ENCODE assay signal across 21 cellular contexts in genomic region chr7:47902013-47902412, GRCh38. TPM values are rescaled to one million over a fixed set of nuclear protein-coding genes. Genes with fewer than 3 reads are reported as not detected.
"Had no signal": no experiment of that assay in that cellular context is flagged by ENCODE, and none has a peak within 500 bp of the region (broad histone marks: within the 10 kb centered on the region; RNA-seq: fewer than 3 reads in every experiment).

No MANE protein-coding gene starts in this region.

- H3K9me3 ChIP-seq: psoas muscle, suprapubic skin, transverse colon, uterus had no signal

- H3K27ac ChIP-seq: dorsolateral prefrontal cortex, psoas muscle, suprapubic skin, transverse colon, uterus had no signal

- H3K4me1 Mint-ChIP-seq: activated CD4-positive, alpha-beta T cell treated with anti-CD3 and anti-CD28 coated beads for 36 hours; naive thymus-derived CD8-positive, alpha-beta T cell had no signal

- H3K9me3 Mint-ChIP-seq: activated CD4-positive, alpha-beta memory T cell treated with anti-CD3 and anti-CD28 coated beads for 36 hours; activated naive CD4-positive, alpha-beta T cell treated with anti-CD3 and anti-CD28 coated beads, Interleukin-2, amount 50 U/mL, for 72 hours; activated T-helper 1 cell treated with anti-CD3 and anti-CD28 coated beads, Interleukin-12 subunit alpha, Interleukin-12 subunit beta, Interleukin-2, Interleukin-4 antibody, amounts not matched to agents 30 ng/mL and 10 ng/mL and 1 ng/mL, durations not matched to agents 14 hours and 24 hours and 36 hours; naive thymus-derived CD8-positive, alpha-beta T cell; stimulated activated naive CD8-positive, alpha-beta T cell treated with anti-CD3 and anti-CD28 coated beads, Interleukin-15, Interleukin-2, amounts not matched to agents 100 ng/mL and 50 ng/mL, for 24 hours; WTC11 had no signal

- DNase-seq: activated CD4-positive, alpha-beta memory T cell treated with anti-CD3 and anti-CD28 coated beads for 36 hours; activated CD4-positive, alpha-beta T cell treated with anti-CD3 and anti-CD28 coated beads for 36 hours; activated gamma-delta T cell treated with Interleukin-2 at 50 U/mL for 16 hours; activated T-cell treated with anti-CD3 and anti-CD28 coated beads for 4 hours; caudate nucleus; dorsolateral prefrontal cortex; mesendoderm; naive thymus-derived CD8-positive, alpha-beta T cell; nucleus accumbens; psoas muscle; right cardiac atrium; small intestine; stimulated activated CD4-positive, alpha-beta T cell treated with anti-CD3 and anti-CD28 coated beads, Interleukin-15, amount 100 ng/mL, for 24 hours; stimulated activated CD4-positive, alpha-beta T cell treated with anti-CD3 and anti-CD28 coated beads, Interleukin-2, amount 100 ng/mL, for 48 hours; transverse colon; uterus had no signal

- H3K27ac Mint-ChIP-seq: activated CD4-positive, alpha-beta memory T cell treated with anti-CD3 and anti-CD28 coated beads for 36 hours; activated CD4-positive, alpha-beta T cell treated with anti-CD3 and anti-CD28 coated beads for 36 hours; activated T-helper 1 cell treated with anti-CD3 and anti-CD28 coated beads, Interleukin-12 subunit alpha, Interleukin-12 subunit beta, Interleukin-2, Interleukin-4 antibody, amounts not matched to agents 30 ng/mL and 10 ng/mL and 1 ng/mL, durations not matched to agents 14 hours and 24 hours and 36 hours; stimulated activated naive CD8-positive, alpha-beta T cell treated with anti-CD3 and anti-CD28 coated beads, Interleukin-15, Interleukin-2, amounts not matched to agents 100 ng/mL and 50 ng/mL, for 24 hours; WTC11 had no signal

- H3K36me3 Mint-ChIP-seq: activated CD4-positive, alpha-beta memory T cell treated with anti-CD3 and anti-CD28 coated beads for 36 hours; activated naive CD4-positive, alpha-beta T cell treated with anti-CD3 and anti-CD28 coated beads, Interleukin-2, amount 50 U/mL, for 72 hours; WTC11 had no signal

- H3K4me3 Mint-ChIP-seq: activated CD4-positive, alpha-beta memory T cell treated with anti-CD3 and anti-CD28 coated beads for 36 hours; activated CD4-positive, alpha-beta T cell treated with anti-CD3 and anti-CD28 coated beads for 36 hours; activated T-helper 1 cell treated with anti-CD3 and anti-CD28 coated beads, Interleukin-12 subunit alpha, Interleukin-12 subunit beta, Interleukin-2, Interleukin-4 antibody, amounts not matched to agents 30 ng/mL and 10 ng/mL and 1 ng/mL, durations not matched to agents 14 hours and 24 hours and 36 hours; naive thymus-derived CD8-positive, alpha-beta T cell; stimulated activated naive CD8-positive, alpha-beta T cell treated with anti-CD3 and anti-CD28 coated beads, Interleukin-15, Interleukin-2, amounts not matched to agents 100 ng/mL and 50 ng/mL, for 24 hours; WTC11 had no signal

- H3K4me1 ChIP-seq: psoas muscle, suprapubic skin, transverse colon, uterus had no signal

- H3K27me3 ChIP-seq: dorsolateral prefrontal cortex, suprapubic skin, transverse colon, uterus had no signal

- H3K36me3 ChIP-seq: suprapubic skin, transverse colon, uterus had no signal

- H3K4me3 ChIP-seq: dorsolateral prefrontal cortex, psoas muscle, suprapubic skin, transverse colon, uterus had no signal

- H3K27me3 Mint-ChIP-seq: activated CD4-positive, alpha-beta memory T cell treated with anti-CD3 and anti-CD28 coated beads for 36 hours; stimulated activated naive CD8-positive, alpha-beta T cell treated with anti-CD3 and anti-CD28 coated beads, Interleukin-15, Interleukin-2, amounts not matched to agents 100 ng/mL and 50 ng/mL, for 24 hours had no signal

RNA-seq across cellular contexts. Expression of gene PKD1L1, which starts 46.3 kb away (rescaled TPM):
- total RNA-seq: activated T-helper 1 cell treated with anti-CD3 and anti-CD28 coated beads, Interleukin-12 subunit alpha, Interleukin-12 subunit beta, Interleukin-2, Interleukin-4 antibody, amounts not matched to agents 30 ng/mL and 10 ng/mL and 1 ng/mL, durations not matched to agents 14 hours and 24 hours and 36 hours had no signal
